Comparison of ENCODE assay signal across 25 cellular contexts in genomic region chr10:761376-761775, GRCh38.
"Had no signal": no experiment of that assay in that cellular context is flagged by ENCODE, and none has a peak within 500 bp of the region (broad histone marks: within the 10 kb centered on the region; RNA-seq: fewer than 3 reads in every experiment).

No MANE protein-coding gene starts in this region.

- H3K4me1 Mint-ChIP-seq: nephron had no signal

- H3K36me3 Mint-ChIP-seq: type B pancreatic cell had no signal

- ATAC-seq: activated CD4-positive, CD25-positive, alpha-beta regulatory T cell treated with anti-CD3 and anti-CD28 coated beads, Interleukin-2, amount 50 U/mL, for 24 hours; activated T-cell treated with anti-CD3 and anti-CD28 coated beads, Interleukin-2, amount 50 U/mL, for 72 hours; foreskin keratinocyte; left colon; psoas muscle had no signal

- H3K4me3 Mint-ChIP-seq: activated CD4-positive, alpha-beta T cell treated with anti-CD3 and anti-CD28 coated beads, Interleukin-2, amount 10 ng/mL, durations not matched to agents 7 days and 5 days; activated T-cell treated with anti-CD3 and anti-CD28 coated beads, Interleukin-2, amount 50 U/mL, for 72 hours; dendritic cell treated with granulocyte-macrophage colony-stimulating factor and Interleukin-4, amounts not matched to agents 40 ng/mL and 50 ng/mL, for 4 days; memory B cell; nephron; type B pancreatic cell had no signal

- H3K36me3 ChIP-seq: ascending aorta, brain microvascular endothelial cell, neutrophil, ovary, right atrium auricular region, spleen, thoracic aorta, vagina had no signal

- H3K27ac Mint-ChIP-seq: activated CD4-positive, alpha-beta T cell treated with anti-CD3 and anti-CD28 coated beads, Interleukin-2, amount 10 ng/mL, durations not matched to agents 7 days and 5 days; activated T-cell treated with anti-CD3 and anti-CD28 coated beads, Interleukin-2, amount 50 U/mL, for 72 hours; dendritic cell treated with granulocyte-macrophage colony-stimulating factor and Interleukin-4, amounts not matched to agents 40 ng/mL and 50 ng/mL, for 4 days; memory B cell; nephron; type B pancreatic cell had no signal

- H3K4me1 ChIP-seq: ascending aorta, foreskin keratinocyte, psoas muscle, right atrium auricular region, spleen, vagina had no signal

- DNase-seq: activated CD4-positive, alpha-beta T cell treated with anti-CD3 and anti-CD28 coated beads, Interleukin-2, amount 10 ng/mL, durations not matched to agents 7 days and 5 days; activated effector memory CD4-positive, alpha-beta T cell treated with anti-CD3 and anti-CD28 coated beads, Interleukin-2, amount 50 U/mL, for 16 hours; activated naive CD4-positive, alpha-beta T cell treated with anti-CD3 and anti-CD28 coated beads, Interleukin-2, amount 50 U/mL, for 16 hours; activated T-cell treated with anti-CD3 and anti-CD28 coated beads, Interleukin-2, amount 50 U/mL, for 72 hours; brain microvascular endothelial cell; caudate nucleus; effector CD8-positive, alpha-beta T cell; foreskin keratinocyte; left colon; ovary; psoas muscle; spleen; stimulated activated CD4-positive, alpha-beta T cell treated with anti-CD3 and anti-CD28 coated beads, Interleukin-4, amount 100 ng/mL, for 1 hour; stimulated activated naive CD4-positive, alpha-beta T cell treated with Interleukin-2 at 50 U/mL for 16 hours had no signal

- H3K4me3 ChIP-seq: ascending aorta, ovary, psoas muscle, right atrium auricular region, spleen, thoracic aorta, vagina had no signal

- H3K27ac ChIP-seq: ascending aorta, brain microvascular endothelial cell, foreskin keratinocyte, neutrophil, ovary, psoas muscle, right atrium auricular region, spleen, thoracic aorta, vagina, VCaP had no signal

- H3K27me3 ChIP-seq: ascending aorta, brain microvascular endothelial cell, neutrophil, ovary, right atrium auricular region, vagina had no signal
